In the genomic region with DNA sequence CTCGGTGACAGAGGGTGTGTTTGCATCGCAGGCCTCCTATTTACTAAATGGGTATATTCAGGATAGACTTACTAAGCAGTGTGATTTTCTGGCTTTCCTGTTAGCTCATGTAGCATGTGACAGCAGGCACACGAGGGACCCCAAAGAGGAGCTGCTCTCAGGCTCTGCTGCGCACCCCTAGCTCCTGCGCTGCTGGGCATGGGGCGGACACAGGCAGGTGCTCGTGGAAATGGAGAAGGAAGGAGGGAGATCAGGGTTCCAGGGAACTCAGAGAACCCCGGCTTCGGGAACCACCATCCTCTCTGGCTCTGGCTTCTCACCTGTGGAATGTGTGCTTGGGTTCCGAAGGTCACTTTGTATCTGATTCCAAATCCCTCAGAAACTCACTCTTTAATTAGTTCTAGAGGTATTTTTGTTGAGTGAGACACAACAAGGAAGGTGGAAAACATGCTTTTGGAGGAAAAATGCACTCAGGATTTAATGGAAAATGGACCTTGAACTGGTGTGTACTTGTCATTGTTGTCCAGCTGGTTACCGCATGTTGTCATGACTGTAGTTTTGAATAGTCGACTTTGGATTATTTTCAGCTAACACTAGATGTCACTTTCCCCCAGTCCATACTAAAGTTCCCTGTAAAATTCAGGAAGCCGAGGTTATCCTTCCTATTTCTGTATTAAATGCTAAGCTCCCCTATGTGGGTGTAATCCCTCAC, we compare ENCODE assay signal across 2 cellular contexts.
TF ChIP-seq lines count a peak whose summit lies in the region.

No MANE protein-coding gene starts in this region.

TF ChIP-seq in GM23338, 12 proteins besides CTCF, POLR2A, EP300 and RAD21 (continued from another document):
- TF ChIP-seq, protein P1, sequence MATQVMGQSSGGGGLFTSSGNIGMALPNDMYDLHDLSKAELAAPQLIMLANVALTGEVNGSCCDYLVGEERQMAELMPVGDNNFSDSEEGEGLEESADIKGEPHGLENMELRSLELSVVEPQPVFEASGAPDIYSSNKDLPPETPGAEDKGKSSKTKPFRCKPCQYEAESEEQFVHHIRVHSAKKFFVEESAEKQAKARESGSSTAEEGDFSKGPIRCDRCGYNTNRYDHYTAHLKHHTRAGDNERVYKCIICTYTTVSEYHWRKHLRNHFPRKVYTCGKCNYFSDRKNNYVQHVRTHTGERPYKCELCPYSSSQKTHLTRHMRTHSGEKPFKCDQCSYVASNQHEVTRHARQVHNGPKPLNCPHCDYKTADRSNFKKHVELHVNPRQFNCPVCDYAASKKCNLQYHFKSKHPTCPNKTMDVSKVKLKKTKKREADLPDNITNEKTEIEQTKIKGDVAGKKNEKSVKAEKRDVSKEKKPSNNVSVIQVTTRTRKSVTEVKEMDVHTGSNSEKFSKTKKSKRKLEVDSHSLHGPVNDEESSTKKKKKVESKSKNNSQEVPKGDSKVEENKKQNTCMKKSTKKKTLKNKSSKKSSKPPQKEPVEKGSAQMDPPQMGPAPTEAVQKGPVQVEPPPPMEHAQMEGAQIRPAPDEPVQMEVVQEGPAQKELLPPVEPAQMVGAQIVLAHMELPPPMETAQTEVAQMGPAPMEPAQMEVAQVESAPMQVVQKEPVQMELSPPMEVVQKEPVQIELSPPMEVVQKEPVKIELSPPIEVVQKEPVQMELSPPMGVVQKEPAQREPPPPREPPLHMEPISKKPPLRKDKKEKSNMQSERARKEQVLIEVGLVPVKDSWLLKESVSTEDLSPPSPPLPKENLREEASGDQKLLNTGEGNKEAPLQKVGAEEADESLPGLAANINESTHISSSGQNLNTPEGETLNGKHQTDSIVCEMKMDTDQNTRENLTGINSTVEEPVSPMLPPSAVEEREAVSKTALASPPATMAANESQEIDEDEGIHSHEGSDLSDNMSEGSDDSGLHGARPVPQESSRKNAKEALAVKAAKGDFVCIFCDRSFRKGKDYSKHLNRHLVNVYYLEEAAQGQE (IDR thresholded peaks at IDR 0.05; ENCODE audit: unreplicated experiment): no peak
- TF ChIP-seq, protein P2, sequence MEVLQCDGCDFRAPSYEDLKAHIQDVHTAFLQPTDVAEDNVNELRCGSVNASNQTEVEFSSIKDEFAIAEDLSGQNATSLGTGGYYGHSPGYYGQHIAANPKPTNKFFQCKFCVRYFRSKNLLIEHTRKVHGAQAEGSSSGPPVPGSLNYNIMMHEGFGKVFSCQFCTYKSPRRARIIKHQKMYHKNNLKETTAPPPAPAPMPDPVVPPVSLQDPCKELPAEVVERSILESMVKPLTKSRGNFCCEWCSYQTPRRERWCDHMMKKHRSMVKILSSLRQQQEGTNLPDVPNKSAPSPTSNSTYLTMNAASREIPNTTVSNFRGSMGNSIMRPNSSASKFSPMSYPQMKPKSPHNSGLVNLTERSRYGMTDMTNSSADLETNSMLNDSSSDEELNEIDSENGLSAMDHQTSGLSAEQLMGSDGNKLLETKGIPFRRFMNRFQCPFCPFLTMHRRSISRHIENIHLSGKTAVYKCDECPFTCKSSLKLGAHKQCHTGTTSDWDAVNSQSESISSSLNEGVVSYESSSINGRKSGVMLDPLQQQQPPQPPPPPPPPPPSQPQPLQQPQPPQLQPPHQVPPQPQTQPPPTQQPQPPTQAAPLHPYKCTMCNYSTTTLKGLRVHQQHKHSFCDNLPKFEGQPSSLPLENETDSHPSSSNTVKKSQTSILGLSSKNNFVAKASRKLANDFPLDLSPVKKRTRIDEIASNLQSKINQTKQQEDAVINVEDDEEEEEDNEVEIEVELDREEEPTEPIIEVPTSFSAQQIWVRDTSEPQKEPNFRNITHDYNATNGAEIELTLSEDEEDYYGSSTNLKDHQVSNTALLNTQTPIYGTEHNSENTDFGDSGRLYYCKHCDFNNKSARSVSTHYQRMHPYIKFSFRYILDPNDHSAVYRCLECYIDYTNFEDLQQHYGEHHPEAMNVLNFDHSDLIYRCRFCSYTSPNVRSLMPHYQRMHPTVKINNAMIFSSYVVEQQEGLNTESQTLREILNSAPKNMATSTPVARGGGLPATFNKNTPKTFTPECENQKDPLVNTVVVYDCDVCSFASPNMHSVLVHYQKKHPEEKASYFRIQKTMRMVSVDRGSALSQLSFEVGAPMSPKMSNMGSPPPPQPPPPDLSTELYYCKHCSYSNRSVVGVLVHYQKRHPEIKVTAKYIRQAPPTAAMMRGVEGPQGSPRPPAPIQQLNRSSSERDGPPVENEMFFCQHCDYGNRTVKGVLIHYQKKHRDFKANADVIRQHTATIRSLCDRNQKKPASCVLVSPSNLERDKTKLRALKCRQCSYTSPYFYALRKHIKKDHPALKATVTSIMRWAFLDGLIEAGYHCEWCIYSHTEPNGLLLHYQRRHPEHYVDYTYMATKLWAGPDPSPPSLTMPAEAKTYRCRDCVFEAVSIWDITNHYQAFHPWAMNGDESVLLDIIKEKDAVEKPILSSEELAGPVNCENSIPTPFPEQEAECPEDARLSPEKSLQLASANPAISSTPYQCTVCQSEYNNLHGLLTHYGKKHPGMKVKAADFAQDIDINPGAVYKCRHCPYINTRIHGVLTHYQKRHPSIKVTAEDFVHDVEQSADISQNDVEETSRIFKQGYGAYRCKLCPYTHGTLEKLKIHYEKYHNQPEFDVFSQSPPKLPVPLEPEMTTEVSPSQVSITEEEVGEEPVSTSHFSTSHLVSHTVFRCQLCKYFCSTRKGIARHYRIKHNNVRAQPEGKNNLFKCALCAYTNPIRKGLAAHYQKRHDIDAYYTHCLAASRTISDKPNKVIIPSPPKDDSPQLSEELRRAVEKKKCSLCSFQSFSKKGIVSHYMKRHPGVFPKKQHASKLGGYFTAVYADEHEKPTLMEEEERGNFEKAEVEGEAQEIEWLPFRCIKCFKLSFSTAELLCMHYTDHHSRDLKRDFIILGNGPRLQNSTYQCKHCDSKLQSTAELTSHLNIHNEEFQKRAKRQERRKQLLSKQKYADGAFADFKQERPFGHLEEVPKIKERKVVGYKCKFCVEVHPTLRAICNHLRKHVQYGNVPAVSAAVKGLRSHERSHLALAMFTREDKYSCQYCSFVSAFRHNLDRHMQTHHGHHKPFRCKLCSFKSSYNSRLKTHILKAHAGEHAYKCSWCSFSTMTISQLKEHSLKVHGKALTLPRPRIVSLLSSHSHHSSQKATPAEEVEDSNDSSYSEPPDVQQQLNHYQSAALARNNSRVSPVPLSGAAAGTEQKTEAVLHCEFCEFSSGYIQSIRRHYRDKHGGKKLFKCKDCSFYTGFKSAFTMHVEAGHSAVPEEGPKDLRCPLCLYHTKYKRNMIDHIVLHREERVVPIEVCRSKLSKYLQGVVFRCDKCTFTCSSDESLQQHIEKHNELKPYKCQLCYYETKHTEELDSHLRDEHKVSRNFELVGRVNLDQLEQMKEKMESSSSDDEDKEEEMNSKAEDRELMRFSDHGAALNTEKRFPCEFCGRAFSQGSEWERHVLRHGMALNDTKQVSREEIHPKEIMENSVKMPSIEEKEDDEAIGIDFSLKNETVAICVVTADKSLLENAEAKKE (CRISPR knock-in tag; IDR thresholded peaks at IDR 0.05): no peak
- TF ChIP-seq STAT1 (IDR thresholded peaks at IDR 0.05; ENCODE audit: unreplicated experiment) (no peak), ZNF331 (CRISPR knock-in tag; IDR thresholded peaks at IDR 0.05; ENCODE audit: low read depth) (no peak)
- TF ChIP-seq, protein P3, sequence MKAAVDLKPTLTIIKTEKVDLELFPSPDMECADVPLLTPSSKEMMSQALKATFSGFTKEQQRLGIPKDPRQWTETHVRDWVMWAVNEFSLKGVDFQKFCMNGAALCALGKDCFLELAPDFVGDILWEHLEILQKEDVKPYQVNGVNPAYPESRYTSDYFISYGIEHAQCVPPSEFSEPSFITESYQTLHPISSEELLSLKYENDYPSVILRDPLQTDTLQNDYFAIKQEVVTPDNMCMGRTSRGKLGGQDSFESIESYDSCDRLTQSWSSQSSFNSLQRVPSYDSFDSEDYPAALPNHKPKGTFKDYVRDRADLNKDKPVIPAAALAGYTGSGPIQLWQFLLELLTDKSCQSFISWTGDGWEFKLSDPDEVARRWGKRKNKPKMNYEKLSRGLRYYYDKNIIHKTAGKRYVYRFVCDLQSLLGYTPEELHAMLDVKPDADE (IDR thresholded peaks at IDR 0.05): no peak

TF ChIP-seq in HepG2, 621 proteins besides CTCF, POLR2A, EP300 and RAD21 (continued from another document and continues in another):
- TF ChIP-seq, protein P4, sequence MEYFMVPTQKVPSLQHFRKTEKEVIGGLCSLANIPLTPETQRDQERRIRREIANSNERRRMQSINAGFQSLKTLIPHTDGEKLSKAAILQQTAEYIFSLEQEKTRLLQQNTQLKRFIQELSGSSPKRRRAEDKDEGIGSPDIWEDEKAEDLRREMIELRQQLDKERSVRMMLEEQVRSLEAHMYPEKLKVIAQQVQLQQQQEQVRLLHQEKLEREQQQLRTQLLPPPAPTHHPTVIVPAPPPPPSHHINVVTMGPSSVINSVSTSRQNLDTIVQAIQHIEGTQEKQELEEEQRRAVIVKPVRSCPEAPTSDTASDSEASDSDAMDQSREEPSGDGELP (IDR thresholded peaks at IDR 0.05; ENCODE audit: borderline replicate concordance, low read depth): peak; percentile 54; the same call in 1 of the 2 replicates
- TF ChIP-seq ARHGAP35 (CRISPR knock-in tag; IDR thresholded peaks at IDR 0.05; ENCODE audit: borderline replicate concordance): no peak
- TF ChIP-seq ZNF12 (CRISPR knock-in tag; IDR thresholded peaks at IDR 0.05): no peak
- no peak for TF ChIP-seq XRCC5 (optimal IDR thresholded peaks at IDR 0.05; ENCODE audit: low read length)
- TF ChIP-seq, protein P5, sequence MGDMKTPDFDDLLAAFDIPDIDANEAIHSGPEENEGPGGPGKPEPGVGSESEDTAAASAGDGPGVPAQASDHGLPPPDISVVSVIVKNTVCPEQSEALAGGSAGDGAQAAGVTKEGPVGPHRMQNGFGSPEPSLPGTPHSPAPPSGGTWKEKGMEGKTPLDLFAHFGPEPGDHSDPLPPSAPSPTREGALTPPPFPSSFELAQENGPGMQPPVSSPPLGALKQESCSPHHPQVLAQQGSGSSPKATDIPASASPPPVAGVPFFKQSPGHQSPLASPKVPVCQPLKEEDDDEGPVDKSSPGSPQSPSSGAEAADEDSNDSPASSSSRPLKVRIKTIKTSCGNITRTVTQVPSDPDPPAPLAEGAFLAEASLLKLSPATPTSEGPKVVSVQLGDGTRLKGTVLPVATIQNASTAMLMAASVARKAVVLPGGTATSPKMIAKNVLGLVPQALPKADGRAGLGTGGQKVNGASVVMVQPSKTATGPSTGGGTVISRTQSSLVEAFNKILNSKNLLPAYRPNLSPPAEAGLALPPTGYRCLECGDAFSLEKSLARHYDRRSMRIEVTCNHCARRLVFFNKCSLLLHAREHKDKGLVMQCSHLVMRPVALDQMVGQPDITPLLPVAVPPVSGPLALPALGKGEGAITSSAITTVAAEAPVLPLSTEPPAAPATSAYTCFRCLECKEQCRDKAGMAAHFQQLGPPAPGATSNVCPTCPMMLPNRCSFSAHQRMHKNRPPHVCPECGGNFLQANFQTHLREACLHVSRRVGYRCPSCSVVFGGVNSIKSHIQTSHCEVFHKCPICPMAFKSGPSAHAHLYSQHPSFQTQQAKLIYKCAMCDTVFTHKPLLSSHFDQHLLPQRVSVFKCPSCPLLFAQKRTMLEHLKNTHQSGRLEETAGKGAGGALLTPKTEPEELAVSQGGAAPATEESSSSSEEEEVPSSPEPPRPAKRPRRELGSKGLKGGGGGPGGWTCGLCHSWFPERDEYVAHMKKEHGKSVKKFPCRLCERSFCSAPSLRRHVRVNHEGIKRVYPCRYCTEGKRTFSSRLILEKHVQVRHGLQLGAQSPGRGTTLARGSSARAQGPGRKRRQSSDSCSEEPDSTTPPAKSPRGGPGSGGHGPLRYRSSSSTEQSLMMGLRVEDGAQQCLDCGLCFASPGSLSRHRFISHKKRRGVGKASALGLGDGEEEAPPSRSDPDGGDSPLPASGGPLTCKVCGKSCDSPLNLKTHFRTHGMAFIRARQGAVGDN (CRISPR knock-in tag; IDR thresholded peaks at IDR 0.05): no peak
- no peak for TF ChIP-seq ZNF761 (CRISPR knock-in tag; conservative IDR thresholded peaks at IDR 0.05)
- TF ChIP-seq MXD4 (CRISPR knock-in tag; IDR thresholded peaks at IDR 0.05): no peak
- TF ChIP-seq MYC (CRISPR knock-in tag; IDR thresholded peaks at IDR 0.05; ENCODE audit: borderline replicate concordance): no peak
- TF ChIP-seq, protein P6, sequence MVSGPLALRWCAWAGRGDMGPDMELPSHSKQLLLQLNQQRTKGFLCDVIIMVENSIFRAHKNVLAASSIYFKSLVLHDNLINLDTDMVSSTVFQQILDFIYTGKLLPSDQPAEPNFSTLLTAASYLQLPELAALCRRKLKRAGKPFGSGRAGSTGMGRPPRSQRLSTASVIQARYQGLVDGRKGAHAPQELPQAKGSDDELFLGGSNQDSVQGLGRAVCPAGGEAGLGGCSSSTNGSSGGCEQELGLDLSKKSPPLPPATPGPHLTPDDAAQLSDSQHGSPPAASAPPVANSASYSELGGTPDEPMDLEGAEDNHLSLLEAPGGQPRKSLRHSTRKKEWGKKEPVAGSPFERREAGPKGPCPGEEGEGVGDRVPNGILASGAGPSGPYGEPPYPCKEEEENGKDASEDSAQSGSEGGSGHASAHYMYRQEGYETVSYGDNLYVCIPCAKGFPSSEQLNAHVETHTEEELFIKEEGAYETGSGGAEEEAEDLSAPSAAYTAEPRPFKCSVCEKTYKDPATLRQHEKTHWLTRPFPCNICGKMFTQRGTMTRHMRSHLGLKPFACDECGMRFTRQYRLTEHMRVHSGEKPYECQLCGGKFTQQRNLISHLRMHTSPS (CRISPR knock-in tag; IDR thresholded peaks at IDR 0.05; ENCODE audit: low read depth): no peak
- TF ChIP-seq, protein P7, sequence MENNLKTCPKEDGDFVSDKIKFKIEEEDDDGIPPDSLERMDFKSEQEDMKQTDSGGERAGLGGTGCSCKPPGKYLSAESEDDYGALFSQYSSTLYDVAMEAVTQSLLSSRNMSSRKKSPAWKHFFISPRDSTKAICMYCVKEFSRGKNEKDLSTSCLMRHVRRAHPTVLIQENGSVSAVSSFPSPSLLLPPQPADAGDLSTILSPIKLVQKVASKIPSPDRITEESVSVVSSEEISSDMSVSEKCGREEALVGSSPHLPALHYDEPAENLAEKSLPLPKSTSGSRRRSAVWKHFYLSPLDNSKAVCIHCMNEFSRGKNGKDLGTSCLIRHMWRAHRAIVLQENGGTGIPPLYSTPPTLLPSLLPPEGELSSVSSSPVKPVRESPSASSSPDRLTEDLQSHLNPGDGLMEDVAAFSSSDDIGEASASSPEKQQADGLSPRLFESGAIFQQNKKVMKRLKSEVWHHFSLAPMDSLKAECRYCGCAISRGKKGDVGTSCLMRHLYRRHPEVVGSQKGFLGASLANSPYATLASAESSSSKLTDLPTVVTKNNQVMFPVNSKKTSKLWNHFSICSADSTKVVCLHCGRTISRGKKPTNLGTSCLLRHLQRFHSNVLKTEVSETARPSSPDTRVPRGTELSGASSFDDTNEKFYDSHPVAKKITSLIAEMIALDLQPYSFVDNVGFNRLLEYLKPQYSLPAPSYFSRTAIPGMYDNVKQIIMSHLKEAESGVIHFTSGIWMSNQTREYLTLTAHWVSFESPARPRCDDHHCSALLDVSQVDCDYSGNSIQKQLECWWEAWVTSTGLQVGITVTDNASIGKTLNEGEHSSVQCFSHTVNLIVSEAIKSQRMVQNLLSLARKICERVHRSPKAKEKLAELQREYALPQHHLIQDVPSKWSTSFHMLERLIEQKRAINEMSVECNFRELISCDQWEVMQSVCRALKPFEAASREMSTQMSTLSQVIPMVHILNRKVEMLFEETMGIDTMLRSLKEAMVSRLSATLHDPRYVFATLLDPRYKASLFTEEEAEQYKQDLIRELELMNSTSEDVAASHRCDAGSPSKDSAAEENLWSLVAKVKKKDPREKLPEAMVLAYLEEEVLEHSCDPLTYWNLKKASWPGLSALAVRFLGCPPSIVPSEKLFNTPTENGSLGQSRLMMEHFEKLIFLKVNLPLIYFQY (CRISPR knock-in tag; IDR thresholded peaks at IDR 0.05; ENCODE audit: borderline replicate concordance): no peak
- no peak for TF ChIP-seq HNRNPL (IDR thresholded peaks at IDR 0.05; ENCODE audit: low read depth, low read length)
